Comparison of ENCODE assay signal across 23 cellular contexts in the genomic region with DNA sequence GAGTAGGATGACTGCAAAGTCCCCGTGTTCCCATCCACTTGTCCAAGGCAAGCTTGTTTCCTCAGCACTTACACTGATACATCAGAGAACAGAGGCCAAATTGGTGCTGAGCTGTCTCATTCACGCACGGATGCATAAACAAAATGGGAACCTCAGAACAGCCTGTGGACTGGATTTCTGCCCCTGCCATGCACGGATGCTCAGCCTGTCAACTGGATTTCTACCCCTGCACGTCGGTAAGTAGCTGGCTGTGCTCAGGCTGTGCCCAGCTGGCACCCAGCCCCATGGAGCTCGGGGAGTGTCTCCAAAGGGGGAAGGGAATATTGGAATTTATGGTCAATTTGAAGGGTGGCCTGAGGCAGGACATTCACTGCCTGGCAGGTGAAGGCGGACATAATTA. TPM values are rescaled to one million over a fixed set of nuclear protein-coding genes. Genes with fewer than 3 reads are reported as not detected.
"Had no signal": no experiment of that assay in that cellular context is flagged by ENCODE, and none has a peak within 500 bp of the region (broad histone marks: within the 10 kb centered on the region; RNA-seq: fewer than 3 reads in every experiment).

No MANE protein-coding gene starts in this region.

- H3K27me3 ChIP-seq: breast epithelium, pancreas had no signal

- H3K4me1 ChIP-seq: breast epithelium, tibial artery had no signal

- FAIRE-seq: pancreas, urothelium cell line had no signal

- H3K9me3 ChIP-seq: breast epithelium, pancreas, tibial artery had no signal

- DNase-seq: activated CD4-positive, alpha-beta T cell treated with anti-CD3 and anti-CD28 coated beads for 1 hour; activated CD4-positive, alpha-beta T cell treated with anti-CD3 and anti-CD28 coated beads, Interleukin-2, amount 50 U/mL, for 4 hours; activated naive CD4-positive, alpha-beta T cell; activated naive CD8-positive, alpha-beta T cell treated with anti-CD3 and anti-CD28 coated beads, Interleukin-2, amount 10 ng/mL, durations not matched to agents 7 days and 5 days; activated T-cell treated with anti-CD3 and anti-CD28 coated beads for 4 hours; aorta; cerebellar nuclear complex; dermis blood vessel endothelial cell; effector memory CD8-positive, alpha-beta T cell; foreskin melanocyte; head of caudate nucleus; immature natural killer cell; naive B cell; pancreas; stimulated activated CD4-positive, alpha-beta T cell treated with anti-CD3 and anti-CD28 coated beads, Interleukin-12 subunit alpha, Interleukin-12 subunit beta, amount 100 ng/mL, for 4 hours; stimulated activated CD4-positive, alpha-beta T cell treated with anti-CD3 and anti-CD28 coated beads, Interleukin-2, amount 100 ng/mL, for 24 hours; T-helper 9 cell; tibial artery had no signal

- H3K36me3 ChIP-seq: breast epithelium, pancreas, tibial artery had no signal

- ATAC-seq: effector memory CD8-positive, alpha-beta T cell; left lobe of liver; pancreas had no signal

- H3K27ac ChIP-seq: breast epithelium, pancreas, tibial artery had no signal

- H3K4me3 ChIP-seq: breast epithelium, pancreas, tibial artery had no signal

RNA-seq across cellular contexts. Expression of gene TMPRSS2, which starts 40.8 kb away (rescaled TPM):
- total RNA-seq: activated naive CD8-positive, alpha-beta T cell treated with anti-CD3 and anti-CD28 coated beads, Interleukin-2, amount 10 ng/mL, durations not matched to agents 7 days and 5 days; aorta; dermis blood vessel endothelial cell; lung microvascular endothelial cell had no signal
- polyA plus RNA-seq: fibroblast of lung, immature natural killer cell had no signal
